2 cellular contexts compared by ENCODE assay signal in genomic region chr1:156945881-156946661, GRCh38.
TF ChIP-seq lines count a peak whose summit lies in the region.

No MANE protein-coding gene starts in this region.

TF ChIP-seq in HCT116, 20 proteins besides CTCF, POLR2A, EP300 and RAD21:
- no peak for TF ChIP-seq CBX3 (IDR thresholded peaks at IDR 0.05; ENCODE audit: low read depth)
- no peak for TF ChIP-seq MAX (IDR thresholded peaks at IDR 0.05)
- no peak for TF ChIP-seq ZFX (IDR thresholded peaks at IDR 0.05)
- no peak for TF ChIP-seq ATF3 (IDR thresholded peaks at IDR 0.05)
- TF ChIP-seq YY1 (IDR thresholded peaks at IDR 0.05; ENCODE audit: extremely low read depth, insufficient replicate concordance, low read depth, low read length), result no peak
- no peak for TF ChIP-seq FOSL1 (IDR thresholded peaks at IDR 0.05; ENCODE audit: low read depth)
- no peak for TF ChIP-seq CEBPB (IDR thresholded peaks at IDR 0.05; ENCODE audit: low read depth)
- TF ChIP-seq SP1 (IDR thresholded peaks at IDR 0.05; ENCODE audit: low read depth), result no peak
- TF ChIP-seq EZH2phosphoT487 (IDR thresholded peaks at IDR 0.05; ENCODE audit: borderline replicate concordance), result no peak
- no peak for TF ChIP-seq JUND (IDR thresholded peaks at IDR 0.05)
- TF ChIP-seq EGR1 (IDR thresholded peaks at IDR 0.05; ENCODE audit: low read depth), result no peak
- TF ChIP-seq ZNF274 (IDR thresholded peaks at IDR 0.05; ENCODE audit: low read depth, low read length), result no peak
- TF ChIP-seq, protein P1, sequence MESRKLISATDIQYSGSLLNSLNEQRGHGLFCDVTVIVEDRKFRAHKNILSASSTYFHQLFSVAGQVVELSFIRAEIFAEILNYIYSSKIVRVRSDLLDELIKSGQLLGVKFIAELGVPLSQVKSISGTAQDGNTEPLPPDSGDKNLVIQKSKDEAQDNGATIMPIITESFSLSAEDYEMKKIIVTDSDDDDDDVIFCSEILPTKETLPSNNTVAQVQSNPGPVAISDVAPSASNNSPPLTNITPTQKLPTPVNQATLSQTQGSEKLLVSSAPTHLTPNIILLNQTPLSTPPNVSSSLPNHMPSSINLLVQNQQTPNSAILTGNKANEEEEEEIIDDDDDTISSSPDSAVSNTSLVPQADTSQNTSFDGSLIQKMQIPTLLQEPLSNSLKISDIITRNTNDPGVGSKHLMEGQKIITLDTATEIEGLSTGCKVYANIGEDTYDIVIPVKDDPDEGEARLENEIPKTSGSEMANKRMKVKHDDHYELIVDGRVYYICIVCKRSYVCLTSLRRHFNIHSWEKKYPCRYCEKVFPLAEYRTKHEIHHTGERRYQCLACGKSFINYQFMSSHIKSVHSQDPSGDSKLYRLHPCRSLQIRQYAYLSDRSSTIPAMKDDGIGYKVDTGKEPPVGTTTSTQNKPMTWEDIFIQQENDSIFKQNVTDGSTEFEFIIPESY (IDR thresholded peaks at IDR 0.05; ENCODE audit: extremely low read depth, insufficient replicate concordance, low read length), result no peak
- no peak for TF ChIP-seq POLR2AphosphoS5 (IDR thresholded peaks at IDR 0.05; ENCODE audit: low read depth, low read length)
- no peak for TF ChIP-seq SRF (IDR thresholded peaks at IDR 0.05; ENCODE audit: low read depth)

TF ChIP-seq in K562, 482 proteins besides CTCF, POLR2A, EP300 and RAD21:
- TF ChIP-seq NFIC (IDR thresholded peaks at IDR 0.05) (peak; percentile 62), ZNF174 (CRISPR knock-in tag; IDR thresholded peaks at IDR 0.05) (no peak), KDM4B (IDR thresholded peaks at IDR 0.05; ENCODE audit: borderline replicate concordance in 2 of 2, low read depth in 1 of 2) (no peak)
TF ChIP-seq in K562: peak in this region for 1.
